1 cellular context compared by ENCODE assay signal in genomic region chr1:35192853-35193664, GRCh38.
TF ChIP-seq lines count a peak whose summit lies in the region.

A gene with protein sequence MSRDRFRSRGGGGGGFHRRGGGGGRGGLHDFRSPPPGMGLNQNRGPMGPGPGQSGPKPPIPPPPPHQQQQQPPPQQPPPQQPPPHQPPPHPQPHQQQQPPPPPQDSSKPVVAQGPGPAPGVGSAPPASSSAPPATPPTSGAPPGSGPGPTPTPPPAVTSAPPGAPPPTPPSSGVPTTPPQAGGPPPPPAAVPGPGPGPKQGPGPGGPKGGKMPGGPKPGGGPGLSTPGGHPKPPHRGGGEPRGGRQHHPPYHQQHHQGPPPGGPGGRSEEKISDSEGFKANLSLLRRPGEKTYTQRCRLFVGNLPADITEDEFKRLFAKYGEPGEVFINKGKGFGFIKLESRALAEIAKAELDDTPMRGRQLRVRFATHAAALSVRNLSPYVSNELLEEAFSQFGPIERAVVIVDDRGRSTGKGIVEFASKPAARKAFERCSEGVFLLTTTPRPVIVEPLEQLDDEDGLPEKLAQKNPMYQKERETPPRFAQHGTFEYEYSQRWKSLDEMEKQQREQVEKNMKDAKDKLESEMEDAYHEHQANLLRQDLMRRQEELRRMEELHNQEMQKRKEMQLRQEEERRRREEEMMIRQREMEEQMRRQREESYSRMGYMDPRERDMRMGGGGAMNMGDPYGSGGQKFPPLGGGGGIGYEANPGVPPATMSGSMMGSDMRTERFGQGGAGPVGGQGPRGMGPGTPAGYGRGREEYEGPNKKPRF (minus strand): TSS chr1:35193145. CDS start chr1:35193049, 96 bp downstream.

TF ChIP-seq in HepG2, 621 proteins besides CTCF, POLR2A, EP300 and RAD21 (continued from another document and continues in another):
- TF ChIP-seq TERF1 (CRISPR knock-in tag; IDR thresholded peaks at IDR 0.05) (peak; percentile 17; the same call in 1 of the 2 replicates), NR2F6 (IDR thresholded peaks at IDR 0.05) (no peak), NR2F6 (CRISPR knock-in tag; IDR thresholded peaks at IDR 0.05) (no peak), FOXK1 (CRISPR knock-in tag; IDR thresholded peaks at IDR 0.05; ENCODE audit: borderline replicate concordance, low read depth) (peak; percentile 57; the same call in 1 of the 2 replicates), NFYC (CRISPR knock-in tag; IDR thresholded peaks at IDR 0.05) (peak; percentile 98), DZIP1 (CRISPR knock-in tag; IDR thresholded peaks at IDR 0.05) (peak; percentile 92), REST (IDR thresholded peaks at IDR 0.05; ENCODE audit: borderline replicate concordance in 1 of 2, low read depth in 1 of 2, low read length in 2 of 2) (peak in 1 of 2 experiments; percentile 74; a peak in 1 of 4 replicates), SP140L (CRISPR knock-in tag; IDR thresholded peaks at IDR 0.05; ENCODE audit: borderline replicate concordance) (no peak), ZNF446 (CRISPR knock-in tag; IDR thresholded peaks at IDR 0.05) (no peak), ARID5B (CRISPR knock-in tag; IDR thresholded peaks at IDR 0.05) (0 out of 2 replicates have a peak, but pooled peaks have one; percentile 37), ZNF253 (CRISPR knock-in tag; IDR thresholded peaks at IDR 0.05; ENCODE audit: borderline replicate concordance) (peak; percentile 85; the same call in 1 of the 2 replicates), SRY (CRISPR knock-in tag; IDR thresholded peaks at IDR 0.05) (peak; percentile 74; the same call in 1 of the 2 replicates), MAFG (CRISPR knock-in tag; IDR thresholded peaks at IDR 0.05) (no peak), GABPA (IDR thresholded peaks at IDR 0.05; ENCODE audit: low read depth, low read length) (no peak), GABPA (CRISPR knock-in tag; IDR thresholded peaks at IDR 0.05; ENCODE audit: low read depth) (0 out of 2 replicates have a peak, but pooled peaks have one; percentile 35), HNRNPL (IDR thresholded peaks at IDR 0.05; ENCODE audit: low read depth, low read length) (peak; percentile 67; the same call in 1 of the 2 replicates), ATF7-NPFF (CRISPR knock-in tag; IDR thresholded peaks at IDR 0.05; ENCODE audit: low read depth) (no peak), ZSCAN9 (CRISPR knock-in tag; IDR thresholded peaks at IDR 0.05; ENCODE audit: borderline replicate concordance) (peak; percentile 93), ZBTB38 (CRISPR knock-in tag; IDR thresholded peaks at IDR 0.05) (peak; percentile 16; the same call in 1 of the 2 replicates), XBP1 (CRISPR knock-in tag; IDR thresholded peaks at IDR 0.05) (no peak), FOXM1 (CRISPR knock-in tag; IDR thresholded peaks at IDR 0.05) (peak; percentile 90), REL (CRISPR knock-in tag; conservative IDR thresholded peaks at IDR 0.05) (no peak), DR1 (CRISPR knock-in tag; IDR thresholded peaks at IDR 0.05) (peak; percentile 97)
- TF ChIP-seq, protein P1, sequence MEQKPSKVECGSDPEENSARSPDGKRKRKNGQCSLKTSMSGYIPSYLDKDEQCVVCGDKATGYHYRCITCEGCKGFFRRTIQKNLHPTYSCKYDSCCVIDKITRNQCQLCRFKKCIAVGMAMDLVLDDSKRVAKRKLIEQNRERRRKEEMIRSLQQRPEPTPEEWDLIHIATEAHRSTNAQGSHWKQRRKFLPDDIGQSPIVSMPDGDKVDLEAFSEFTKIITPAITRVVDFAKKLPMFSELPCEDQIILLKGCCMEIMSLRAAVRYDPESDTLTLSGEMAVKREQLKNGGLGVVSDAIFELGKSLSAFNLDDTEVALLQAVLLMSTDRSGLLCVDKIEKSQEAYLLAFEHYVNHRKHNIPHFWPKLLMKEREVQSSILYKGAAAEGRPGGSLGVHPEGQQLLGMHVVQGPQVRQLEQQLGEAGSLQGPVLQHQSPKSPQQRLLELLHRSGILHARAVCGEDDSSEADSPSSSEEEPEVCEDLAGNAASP (CRISPR knock-in tag; IDR thresholded peaks at IDR 0.05; ENCODE audit: borderline replicate concordance) = peak; percentile 63
- TF ChIP-seq, protein P2, sequence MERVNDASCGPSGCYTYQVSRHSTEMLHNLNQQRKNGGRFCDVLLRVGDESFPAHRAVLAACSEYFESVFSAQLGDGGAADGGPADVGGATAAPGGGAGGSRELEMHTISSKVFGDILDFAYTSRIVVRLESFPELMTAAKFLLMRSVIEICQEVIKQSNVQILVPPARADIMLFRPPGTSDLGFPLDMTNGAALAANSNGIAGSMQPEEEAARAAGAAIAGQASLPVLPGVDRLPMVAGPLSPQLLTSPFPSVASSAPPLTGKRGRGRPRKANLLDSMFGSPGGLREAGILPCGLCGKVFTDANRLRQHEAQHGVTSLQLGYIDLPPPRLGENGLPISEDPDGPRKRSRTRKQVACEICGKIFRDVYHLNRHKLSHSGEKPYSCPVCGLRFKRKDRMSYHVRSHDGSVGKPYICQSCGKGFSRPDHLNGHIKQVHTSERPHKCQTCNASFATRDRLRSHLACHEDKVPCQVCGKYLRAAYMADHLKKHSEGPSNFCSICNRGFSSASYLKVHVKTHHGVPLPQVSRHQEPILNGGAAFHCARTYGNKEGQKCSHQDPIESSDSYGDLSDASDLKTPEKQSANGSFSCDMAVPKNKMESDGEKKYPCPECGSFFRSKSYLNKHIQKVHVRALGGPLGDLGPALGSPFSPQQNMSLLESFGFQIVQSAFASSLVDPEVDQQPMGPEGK (CRISPR knock-in tag; IDR thresholded peaks at IDR 0.05) = peak; percentile 34; the same call in 1 of the 2 replicates
- TF ChIP-seq, protein P3, sequence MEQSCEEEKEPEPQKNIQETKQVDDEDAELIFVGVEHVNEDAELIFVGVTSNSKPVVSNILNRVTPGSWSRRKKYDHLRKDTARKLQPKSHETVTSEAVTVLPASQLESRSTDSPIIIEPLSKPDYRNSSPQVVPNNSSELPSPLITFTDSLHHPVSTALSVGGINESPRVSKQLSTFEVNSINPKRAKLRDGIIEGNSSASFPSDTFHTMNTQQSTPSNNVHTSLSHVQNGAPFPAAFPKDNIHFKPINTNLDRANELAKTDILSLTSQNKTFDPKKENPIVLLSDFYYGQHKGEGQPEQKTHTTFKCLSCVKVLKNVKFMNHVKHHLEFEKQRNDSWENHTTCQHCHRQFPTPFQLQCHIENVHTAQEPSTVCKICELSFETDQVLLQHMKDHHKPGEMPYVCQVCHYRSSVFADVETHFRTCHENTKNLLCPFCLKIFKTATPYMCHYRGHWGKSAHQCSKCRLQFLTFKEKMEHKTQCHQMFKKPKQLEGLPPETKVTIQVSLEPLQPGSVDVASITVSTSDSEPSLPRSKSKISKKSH (CRISPR knock-in tag; IDR thresholded peaks at IDR 0.05; ENCODE audit: borderline replicate concordance) = peak; percentile 94; the same call in 1 of the 2 replicates
- TF ChIP-seq, protein P4, sequence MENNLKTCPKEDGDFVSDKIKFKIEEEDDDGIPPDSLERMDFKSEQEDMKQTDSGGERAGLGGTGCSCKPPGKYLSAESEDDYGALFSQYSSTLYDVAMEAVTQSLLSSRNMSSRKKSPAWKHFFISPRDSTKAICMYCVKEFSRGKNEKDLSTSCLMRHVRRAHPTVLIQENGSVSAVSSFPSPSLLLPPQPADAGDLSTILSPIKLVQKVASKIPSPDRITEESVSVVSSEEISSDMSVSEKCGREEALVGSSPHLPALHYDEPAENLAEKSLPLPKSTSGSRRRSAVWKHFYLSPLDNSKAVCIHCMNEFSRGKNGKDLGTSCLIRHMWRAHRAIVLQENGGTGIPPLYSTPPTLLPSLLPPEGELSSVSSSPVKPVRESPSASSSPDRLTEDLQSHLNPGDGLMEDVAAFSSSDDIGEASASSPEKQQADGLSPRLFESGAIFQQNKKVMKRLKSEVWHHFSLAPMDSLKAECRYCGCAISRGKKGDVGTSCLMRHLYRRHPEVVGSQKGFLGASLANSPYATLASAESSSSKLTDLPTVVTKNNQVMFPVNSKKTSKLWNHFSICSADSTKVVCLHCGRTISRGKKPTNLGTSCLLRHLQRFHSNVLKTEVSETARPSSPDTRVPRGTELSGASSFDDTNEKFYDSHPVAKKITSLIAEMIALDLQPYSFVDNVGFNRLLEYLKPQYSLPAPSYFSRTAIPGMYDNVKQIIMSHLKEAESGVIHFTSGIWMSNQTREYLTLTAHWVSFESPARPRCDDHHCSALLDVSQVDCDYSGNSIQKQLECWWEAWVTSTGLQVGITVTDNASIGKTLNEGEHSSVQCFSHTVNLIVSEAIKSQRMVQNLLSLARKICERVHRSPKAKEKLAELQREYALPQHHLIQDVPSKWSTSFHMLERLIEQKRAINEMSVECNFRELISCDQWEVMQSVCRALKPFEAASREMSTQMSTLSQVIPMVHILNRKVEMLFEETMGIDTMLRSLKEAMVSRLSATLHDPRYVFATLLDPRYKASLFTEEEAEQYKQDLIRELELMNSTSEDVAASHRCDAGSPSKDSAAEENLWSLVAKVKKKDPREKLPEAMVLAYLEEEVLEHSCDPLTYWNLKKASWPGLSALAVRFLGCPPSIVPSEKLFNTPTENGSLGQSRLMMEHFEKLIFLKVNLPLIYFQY (CRISPR knock-in tag; IDR thresholded peaks at IDR 0.05; ENCODE audit: borderline replicate concordance) = 0 out of 2 replicates have a peak, but pooled peaks have one; percentile 47
- TF ChIP-seq, protein P5, sequence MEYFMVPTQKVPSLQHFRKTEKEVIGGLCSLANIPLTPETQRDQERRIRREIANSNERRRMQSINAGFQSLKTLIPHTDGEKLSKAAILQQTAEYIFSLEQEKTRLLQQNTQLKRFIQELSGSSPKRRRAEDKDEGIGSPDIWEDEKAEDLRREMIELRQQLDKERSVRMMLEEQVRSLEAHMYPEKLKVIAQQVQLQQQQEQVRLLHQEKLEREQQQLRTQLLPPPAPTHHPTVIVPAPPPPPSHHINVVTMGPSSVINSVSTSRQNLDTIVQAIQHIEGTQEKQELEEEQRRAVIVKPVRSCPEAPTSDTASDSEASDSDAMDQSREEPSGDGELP (IDR thresholded peaks at IDR 0.05; ENCODE audit: borderline replicate concordance, low read depth) = peak; percentile 77
